Comparison of ENCODE assay signal across 8 cellular contexts in genomic region chr19:51338563-51339312, GRCh38. TPM values are rescaled to one million over a fixed set of nuclear protein-coding genes. Genes with fewer than 3 reads are reported as not detected.
DNase-seq lines count a peak whose midpoint lies in the region; ATAC-seq, FAIRE-seq and TF ChIP-seq lines count a peak whose summit lies in the region.

No MANE protein-coding gene starts in this region.

- H3K27ac Mint-ChIP-seq in astrocyte (ENCODE audit: unreplicated experiment) = peak overlapping the region; percentile 78

- H3K9me3 ChIP-seq in astrocyte (ENCODE audit: insufficient read depth, low read depth, low read length) (no peaks in the 10 kb centered on the region), aorta (ENCODE audit: control insufficient read depth, low read length) (no peaks in the 10 kb centered on the region)

- peak; percentile 80 for DNase-seq in EH (ENCODE audit: low read depth)
- DNase-seq in LNCaP clone FGC (ENCODE audit: low read depth) = no peak
- DNase-seq in T-helper 9 cell = peak; percentile 83
- peak; percentile 47 for DNase-seq in astrocyte (ENCODE audit: low read depth)
- peak; percentile 30 to 63 for DNase-seq in hippocampal formation (lab: John Stamatoyannopoulos, UW)
- DNase-seq in retina = peak; percentile 94
- peak; percentile 89 to 96 for DNase-seq in aorta

- H3K79me2 ChIP-seq in astrocyte (ENCODE audit: insufficient read depth, low read length) = no peaks in the 10 kb centered on the region

- H3K36me3 Mint-ChIP-seq in astrocyte (ENCODE audit: low read depth, unreplicated experiment) = peaks cover 7% of the 10 kb centered on the region

- H3K4me3 ChIP-seq in LNCaP clone FGC (ENCODE audit: low read depth, low read length) (peak overlapping the region; percentile 69), astrocyte (ENCODE audit: insufficient read depth, low read depth, low read length) (peak overlapping the region; percentile 54), aorta (ENCODE audit: low read length in 2 of 2) (peak overlapping the region; percentile 7 to 16)

- H3K27me3 ChIP-seq in astrocyte (ENCODE audit: insufficient read depth, low read length) (no peaks in the 10 kb centered on the region), aorta (ENCODE audit: control insufficient read depth in 1 of 2, insufficient read depth in 2 of 2, low read length in 1 of 2) (no peaks in the 10 kb centered on the region)

- H3K9me3 Mint-ChIP-seq in astrocyte (ENCODE audit: unreplicated experiment) = no peaks in the 10 kb centered on the region

- no peaks in the 10 kb centered on the region for H3K4me1 Mint-ChIP-seq in astrocyte (ENCODE audit: low read depth, unreplicated experiment)

- peaks cover 15% of the 10 kb centered on the region for H3K27me3 Mint-ChIP-seq in astrocyte (ENCODE audit: low read depth, unreplicated experiment)

- intact Hi-C loops in aorta (cut with DNase I) = loop anchor here (1.0 to 10.0 kb wide), 6 partner anchors 29 to 346 kb away; partner anchors contain the start of genes C19orf84 (in 2 of the 2) and ZNF175 (in 1 of the 2)

- H4K20me1 ChIP-seq in astrocyte (ENCODE audit: insufficient read depth, low read length) = no peaks in the 10 kb centered on the region

- TF ChIP-seq CTCF in LNCaP clone FGC (IDR thresholded peaks at IDR 0.05; ENCODE audit: control insufficient read depth, extremely low read depth, insufficient read depth) (peak; percentile 97), astrocyte (IDR thresholded peaks at IDR 0.05; ENCODE audit: insufficient read depth, low read depth, low read length) (peak; percentile 38)

- no peak overlapping the region for H3K9ac ChIP-seq in astrocyte (ENCODE audit: low read length)

- peak overlapping the region; percentile 94 for H3K4me3 Mint-ChIP-seq in astrocyte (ENCODE audit: unreplicated experiment)

- H3K4me1 ChIP-seq in astrocyte (ENCODE audit: insufficient read depth, low read length) (peaks cover 3% of the 10 kb centered on the region), aorta (ENCODE audit: control insufficient read depth in 1 of 2, insufficient read depth in 2 of 2, low read length in 2 of 2) (no peaks in the 10 kb centered on the region)

- H2AFZ ChIP-seq in astrocyte (ENCODE audit: low read depth, low read length) = peak overlapping the region; percentile 54

- FAIRE-seq in astrocyte (lab: Jason Lieb, UNC) = no peak

- ATAC-seq in GM21737 (IDR thresholded peaks at IDR 0.05; ENCODE audit: unreplicated experiment) (peak; percentile 45), aorta (ENCODE audit: low FRiP score) (peak; percentile 87)

- H3K4me2 ChIP-seq in astrocyte (ENCODE audit: low read length) = peak overlapping the region; percentile 83

- 5% methylated on average over 43 of the region's 43 CpGs for WGBS in aorta, 2 donors

- no peak overlapping the region for H3K27ac ChIP-seq in astrocyte (ENCODE audit: low read depth, low read length)
- H3K27ac ChIP-seq in aorta (ENCODE audit: low read depth in 1 of 2, low read length in 2 of 2) = peak overlapping the region in 1 of 2 donors; percentile 8

- H3K36me3 ChIP-seq in astrocyte (ENCODE audit: insufficient read depth, low read length) = no peaks in the 10 kb centered on the region
- H3K36me3 ChIP-seq in aorta (ENCODE audit: control insufficient read depth in 1 of 2, insufficient read depth in 2 of 2, low read length in 1 of 2) = no peaks in the 10 kb centered on the region

RNA-seq across cellular contexts. Expression of gene VSIG10L, which starts 3.2 kb away (rescaled TPM):
- 4.2 and 4.7 TPM in 2 replicates for total RNA-seq in astrocyte
- total RNA-seq in aorta = 1 to 10 TPM; 1.7 to 2.0 TPM
- polyA plus RNA-seq in aorta = 1 to 10 TPM in 1 of 2 donors, under 1 TPM in 1; 0.25 to 7.2 TPM

RNA-seq across cellular contexts. Expression of gene IGLON5, which starts 27.3 kb away (rescaled TPM):
- 5.4 and 6.6 TPM in 2 replicates for total RNA-seq in astrocyte
- under 1 TPM; 0.24 to 0.26 TPM for total RNA-seq in aorta
- polyA plus RNA-seq in aorta = under 1 TPM in 1 of 2 donors, not detected in 1; 0.13 TPM

RNA-seq across cellular contexts. Expression of gene ETFB, which starts 27.4 kb away (rescaled TPM):
- total RNA-seq in astrocyte (64.3 and 72.5 TPM in 2 replicates), aorta (10 to 100 TPM; 41.5 to 47.9 TPM)
- 100 to 1,000 TPM in 1 of 2 donors, 10 to 100 TPM in 1; 98.8 to 110 TPM for polyA plus RNA-seq in aorta

RNA-seq across cellular contexts. Expression of gene CLDND2, which starts 30.1 kb away (rescaled TPM):
- total RNA-seq in astrocyte (0.84 and 1.4 TPM in 2 replicates), aorta (under 1 TPM in 1 of 2 donors, not detected in 1; 0.87 TPM)
- 1 to 10 TPM; 2.0 to 3.5 TPM for polyA plus RNA-seq in aorta

RNA-seq across cellular contexts. Expression of gene NKG7, which starts 33.7 kb away (rescaled TPM):
- total RNA-seq in astrocyte = not detected in 2 replicates
- total RNA-seq in aorta = 1 to 10 TPM; 3.3 to 6.7 TPM
- under 1 TPM; 0.38 to 0.59 TPM for polyA plus RNA-seq in aorta

Comparison
In these comparisons a context has a peak if more than half of its experiments do, and no peak if none do; other contexts are left out.
1. H3K4me3 ChIP-seq: peak in every context shown above with its lines; median percentile 69 in LNCaP clone FGC; 54 in astrocyte; 12 in aorta.